ENCODE assay signal across 14 cellular contexts in the genomic region with DNA sequence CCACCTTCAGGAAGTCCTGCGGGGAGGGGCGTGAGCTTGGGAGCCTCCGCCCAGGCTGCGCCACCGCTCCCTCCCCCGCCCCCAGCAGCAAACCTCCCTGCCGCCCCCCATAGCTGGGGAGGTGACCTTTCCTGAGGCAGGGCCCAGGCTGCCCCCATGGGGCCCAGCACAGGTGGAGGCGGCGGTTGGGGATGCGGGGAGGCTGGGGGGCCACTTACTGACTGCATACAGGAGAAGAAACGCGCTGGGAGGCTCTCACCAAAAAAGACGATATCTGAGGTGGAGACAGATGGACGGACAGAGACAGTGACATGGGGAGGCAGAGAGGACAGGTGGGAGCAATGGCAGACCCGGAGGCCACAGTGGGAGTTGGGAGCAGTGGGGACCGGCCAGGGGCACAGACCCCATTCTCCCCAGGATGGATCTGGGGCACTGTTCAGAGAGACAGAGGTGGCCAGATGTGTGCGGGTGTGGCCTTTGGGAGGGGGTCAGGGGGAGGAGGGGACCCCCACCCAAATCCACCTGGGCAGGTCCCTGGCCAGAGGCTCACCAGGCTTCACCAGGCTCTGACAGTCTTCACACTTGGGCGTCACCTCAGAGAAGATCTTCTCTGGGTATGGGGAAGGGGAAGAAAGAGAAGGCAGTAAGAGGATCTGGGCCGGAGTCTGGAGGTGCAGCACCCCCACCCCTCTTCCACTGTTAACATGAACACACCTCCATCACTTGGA. TPM values are rescaled to one million over a fixed set of nuclear protein-coding genes. Genes with fewer than 3 reads are reported as not detected.
DNase-seq lines count a peak whose midpoint lies in the region; ATAC-seq and TF ChIP-seq lines count a peak whose summit lies in the region.
"Had no signal": no experiment of that assay in that cellular context is flagged by ENCODE, and none has a peak within 500 bp of the region (broad histone marks: within the 10 kb centered on the region; RNA-seq: fewer than 3 reads in every experiment).

No MANE protein-coding gene starts in this region.

- no peak for TF ChIP-seq POLR2A in Peyer's patch (IDR thresholded peaks at IDR 0.05)

- H3K27ac Mint-ChIP-seq in Caco-2 (ENCODE audit: unreplicated experiment) (peak overlapping the region; percentile 64), memory B cell (peak overlapping the region; percentile 82)
- H3K27ac Mint-ChIP-seq in activated naive CD8-positive, alpha-beta T cell treated with anti-CD3 and anti-CD28 coated beads for 36 hours, result peak overlapping the region; percentile 65

- peaks cover 11% of the 10 kb centered on the region for H3K36me3 Mint-ChIP-seq in Caco-2 (ENCODE audit: insufficient read depth, unreplicated experiment)
- peaks cover under 1% of the 10 kb centered on the region for H3K36me3 Mint-ChIP-seq in activated naive CD8-positive, alpha-beta T cell treated with anti-CD3 and anti-CD28 coated beads for 36 hours
- peaks cover 6% of the 10 kb centered on the region for H3K36me3 Mint-ChIP-seq in memory B cell

- no peak for DNase-seq in Caco-2
- DNase-seq in activated naive CD8-positive, alpha-beta T cell treated with anti-CD3 and anti-CD28 coated beads for 36 hours, result no peak
- DNase-seq in memory B cell (ENCODE audit: low spot score in 2 of 2), result no peak
- DNase-seq in NCI-H510A treated with DMSO at 0.1 percent for 48 hours (lab: John Stamatoyannopoulos, UW), result no peak
- DNase-seq in Peyer's patch, result no peak
- DNase-seq in effector CD4-positive, alpha-beta T cell, result no peak
- no peak for DNase-seq in occipital lobe (lab: John Stamatoyannopoulos, UW)
- DNase-seq: NCI-H1694; nucleus accumbens; retina; stimulated activated CD4-positive, alpha-beta T cell treated with anti-CD3 and anti-CD28 coated beads, Interleukin-4, amount 100 ng/mL, for 4 hours; upper lobe of right lung had no signal

- peak overlapping the region in 7 of 11 experiments; percentile 7 to 99 (median 97); a peak in 9 of 22 replicates for H3K4me2 ChIP-seq in BLaER1 treated with 17β-estradiol and CSF1 and Interleukin-3, amounts not matched to agents 10 nM and 100 nM

- H3K4me1 ChIP-seq in BLaER1 treated with 17β-estradiol and CSF1 and Interleukin-3, amounts not matched to agents 10 nM and 100 nM, result peaks cover 36 to 80% (median 72%) of the 10 kb centered on the region in 10 experiments
- H3K4me1 ChIP-seq in Caco-2, result peaks cover 56% of the 10 kb centered on the region
- H3K4me1 ChIP-seq in Peyer's patch, result peaks cover 7 to 22% (median 17%) of the 10 kb centered on the region in 4 donors

- H3K4me3 Mint-ChIP-seq in Caco-2 (ENCODE audit: unreplicated experiment) (no peak overlapping the region), memory B cell (no peak overlapping the region)
- no peak overlapping the region for H3K4me3 Mint-ChIP-seq in activated naive CD8-positive, alpha-beta T cell treated with anti-CD3 and anti-CD28 coated beads for 36 hours

- POLR2A ChIA-PET in Caco-2 (lab: Charles Lee), result no interaction called here

- H3K9me3 ChIP-seq in BLaER1 treated with 17β-estradiol and CSF1 and Interleukin-3, amounts not matched to agents 10 nM and 100 nM (replicated peaks in 1 of 11), result no peaks in the 10 kb centered on the region
- H3K9me3 ChIP-seq in Caco-2 (no peaks in the 10 kb centered on the region), Peyer's patch (no peaks in the 10 kb centered on the region)
- H3K9me3 ChIP-seq: upper lobe of right lung had no signal

- no peaks in the 10 kb centered on the region for H4K20me1 ChIP-seq in BLaER1 treated with 17β-estradiol and CSF1 and Interleukin-3, amounts not matched to agents 10 nM and 100 nM

- ATAC-seq in memory B cell (ENCODE audit: low read depth), result no peak
- ATAC-seq: upper lobe of right lung had no signal

- H3K27ac ChIP-seq in BLaER1 treated with 17β-estradiol and CSF1 and Interleukin-3, amounts not matched to agents 10 nM and 100 nM, result peak overlapping the region in 4 of 11 experiments; percentile 45 to 97 (median 71); a peak in 6 of 22 replicates
- H3K27ac ChIP-seq in Peyer's patch, result no peak overlapping the region
- H3K27ac ChIP-seq: upper lobe of right lung had no signal

- peak overlapping the region in 2 of 11 experiments; percentile 18 to 29; a peak in 1 of 22 replicates for H3K9ac ChIP-seq in BLaER1 treated with 17β-estradiol and CSF1 and Interleukin-3, amounts not matched to agents 10 nM and 100 nM

- CTCF ChIA-PET in Caco-2 (lab: Charles Lee), result no interaction called here

- H3K27me3 Mint-ChIP-seq in Caco-2 (ENCODE audit: insufficient read depth, unreplicated experiment) (no peaks in the 10 kb centered on the region), memory B cell (no peaks in the 10 kb centered on the region)
- no peaks in the 10 kb centered on the region for H3K27me3 Mint-ChIP-seq in activated naive CD8-positive, alpha-beta T cell treated with anti-CD3 and anti-CD28 coated beads for 36 hours

- H3K27me3 ChIP-seq in BLaER1 treated with 17β-estradiol and CSF1 and Interleukin-3, amounts not matched to agents 10 nM and 100 nM, result no peaks in the 10 kb centered on the region
- no peaks in the 10 kb centered on the region for H3K27me3 ChIP-seq in Caco-2 (replicated peaks; ENCODE audit: control insufficient read depth, insufficient read depth, low read length)
- no peaks in the 10 kb centered on the region for H3K27me3 ChIP-seq in Peyer's patch
- H3K27me3 ChIP-seq: upper lobe of right lung had no signal

- BruUV-seq in Caco-2 (replicated peaks; lab: Mats Ljungman, UMichigan), result no TSS peak

- H3K36me3 ChIP-seq in BLaER1 treated with 17β-estradiol and CSF1 and Interleukin-3, amounts not matched to agents 10 nM and 100 nM, result peaks cover 0 to 42% (median 13%) of the 10 kb centered on the region in 11 experiments; a peak in 13 of 22 replicates
- H3K36me3 ChIP-seq in Caco-2 (ENCODE audit: control insufficient read depth, insufficient read depth, low read length), result no peaks in the 10 kb centered on the region
- peaks cover 0 to 35% (median 0%) of the 10 kb centered on the region in 3 donors for H3K36me3 ChIP-seq in Peyer's patch

- H3K4me3 ChIP-seq in BLaER1 treated with 17β-estradiol and CSF1 and Interleukin-3, amounts not matched to agents 10 nM and 100 nM, result no peak overlapping the region
- H3K4me3 ChIP-seq in Caco-2 (ENCODE audit: low read depth, low read length) (no peak overlapping the region), Peyer's patch (no peak overlapping the region)
- H3K4me3 ChIP-seq: upper lobe of right lung had no signal

- no peaks in the 10 kb centered on the region for H3K9me3 Mint-ChIP-seq in Caco-2 (ENCODE audit: unreplicated experiment)
- no peaks in the 10 kb centered on the region for H3K9me3 Mint-ChIP-seq in activated naive CD8-positive, alpha-beta T cell treated with anti-CD3 and anti-CD28 coated beads for 36 hours
- H3K9me3 Mint-ChIP-seq in memory B cell, result no peaks in the 10 kb centered on the region

- TF ChIP-seq CTCF in Caco-2 (IDR thresholded peaks at IDR 0.05; ENCODE audit: insufficient read depth in 1 of 2, low read depth in 1 of 2, low read length in 1 of 2, severe bottlenecking in 1 of 2, unreplicated experiment in 1 of 2) (no peak), Peyer's patch (IDR thresholded peaks at IDR 0.05) (no peak)

- intact Hi-C loops in Caco-2 (cut with micrococcal nuclease; ENCODE audit: unreplicated experiment), result no loop called here

- peaks cover 32% of the 10 kb centered on the region for H3K4me1 Mint-ChIP-seq in Caco-2 (ENCODE audit: low read depth, unreplicated experiment)
- peaks cover 24% of the 10 kb centered on the region for H3K4me1 Mint-ChIP-seq in activated naive CD8-positive, alpha-beta T cell treated with anti-CD3 and anti-CD28 coated beads for 36 hours
- H3K4me1 Mint-ChIP-seq in memory B cell, result peaks cover 32% of the 10 kb centered on the region

RNA-seq across cellular contexts. Expression of a gene that starts 3.0 kb away (rescaled TPM):
- 1.5 and 1.9 TPM in 2 replicates for total RNA-seq in Caco-2 (2022)
- total RNA-seq in activated naive CD8-positive, alpha-beta T cell treated with anti-CD3 and anti-CD28 coated beads for 36 hours, result 10 to 100 TPM; 74.0 to 75.0 TPM
- 10 to 100 TPM in 1 of 4 donors, 1 to 10 TPM in 3; 4.6 to 22.3 (median 7.2) TPM for total RNA-seq in Peyer's patch
- total RNA-seq in occipital lobe, result 2.5 TPM

RNA-seq across cellular contexts. Expression of a gene that starts 18.4 kb away (rescaled TPM):
- total RNA-seq in Caco-2 (2022) (33.3 and 34.4 TPM in 2 replicates), Peyer's patch (10 to 100 TPM; 40.4 to 90.9 (median 78.6) TPM), occipital lobe (57.2 TPM)
- total RNA-seq in activated naive CD8-positive, alpha-beta T cell treated with anti-CD3 and anti-CD28 coated beads for 36 hours, result 10 to 100 TPM; 19.4 to 21.2 TPM

RNA-seq across cellular contexts. Expression of a gene that starts 18.7 kb away (rescaled TPM):
- total RNA-seq in Caco-2 (2022), result 43.9 and 52.6 TPM in 2 replicates
- 10 to 100 TPM; 85.7 to 86.2 TPM for total RNA-seq in activated naive CD8-positive, alpha-beta T cell treated with anti-CD3 and anti-CD28 coated beads for 36 hours
- total RNA-seq in Peyer's patch, result 10 to 100 TPM; 12.4 to 27.7 (median 22.8) TPM
- total RNA-seq in occipital lobe, result 4.1 TPM

RNA-seq across cellular contexts. Expression of a gene that starts 30.9 kb away (rescaled TPM):
- total RNA-seq in Caco-2 (2022), result 0.68 TPM in 1 of 2 replicates, not detected in the other
- 1 to 10 TPM in 1 of 2 experiments, under 1 TPM in 1; 0.96 to 1.5 TPM for total RNA-seq in activated naive CD8-positive, alpha-beta T cell treated with anti-CD3 and anti-CD28 coated beads for 36 hours
- 1 to 10 TPM in 2 of 4 donors, not detected in 2; 1.4 to 1.5 TPM for total RNA-seq in Peyer's patch
- 1.1 TPM for total RNA-seq in occipital lobe
- total RNA-seq: bronchial epithelial cell had no signal

RNA-seq across cellular contexts. Expression of a gene that starts 31.3 kb away (rescaled TPM):
- total RNA-seq in Caco-2 (2022), result 443 and 446 TPM in 2 replicates
- total RNA-seq in activated naive CD8-positive, alpha-beta T cell treated with anti-CD3 and anti-CD28 coated beads for 36 hours, result 100 to 1,000 TPM; 723 to 728 TPM
- 100 to 1,000 TPM; 149 to 229 (median 186) TPM for total RNA-seq in Peyer's patch
- 350 TPM for total RNA-seq in occipital lobe
